ENCODE assay signal across 11 cellular contexts in the genomic region with DNA sequence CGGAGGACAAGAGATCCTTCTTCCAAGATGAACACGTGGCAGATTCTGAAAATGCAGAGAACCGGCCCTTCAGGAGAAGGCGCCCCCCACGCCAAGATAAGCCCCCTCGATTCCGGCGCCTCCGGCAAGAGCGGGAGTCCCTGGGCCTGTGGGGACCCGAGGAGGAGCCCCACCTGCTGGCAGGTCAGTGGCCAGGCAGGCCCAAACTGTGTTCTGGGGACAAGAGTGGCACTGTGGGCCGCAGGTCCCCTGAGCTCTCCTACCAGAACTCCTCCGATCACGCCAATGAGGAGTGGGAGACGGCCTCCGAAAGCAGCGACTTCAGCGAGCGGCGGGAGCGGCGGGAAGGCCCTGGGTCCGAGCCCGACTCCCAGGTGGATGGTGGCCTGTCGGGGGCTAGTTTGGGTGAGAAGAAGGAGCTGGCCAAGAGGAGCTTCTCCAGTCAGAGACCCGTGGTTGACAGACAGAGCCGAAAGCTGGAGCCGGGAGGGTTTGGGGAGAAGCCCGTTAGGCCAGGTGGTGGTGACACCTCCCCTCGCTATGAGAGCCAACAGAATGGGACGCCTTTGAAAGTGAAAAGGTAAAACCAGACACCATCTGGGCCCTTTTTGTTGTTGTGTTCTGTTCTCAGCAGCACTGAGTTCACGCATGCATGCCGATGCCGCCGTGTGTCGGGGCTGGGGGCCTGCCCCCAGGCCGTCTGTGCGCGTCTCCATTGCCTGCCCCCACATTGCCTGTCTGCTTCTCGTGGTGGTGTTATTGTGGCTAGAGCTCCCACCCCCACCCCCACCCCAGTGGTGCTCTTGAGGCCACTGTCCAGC. TPM values are rescaled to one million over a fixed set of nuclear protein-coding genes. Genes with fewer than 3 reads are reported as not detected.
DNase-seq lines count a peak whose midpoint lies in the region; ATAC-seq and TF ChIP-seq lines count a peak whose summit lies in the region.
"Had no signal": no experiment of that assay in that cellular context is flagged by ENCODE, and none has a peak within 500 bp of the region (broad histone marks: within the 10 kb centered on the region; RNA-seq: fewer than 3 reads in every experiment).

No MANE protein-coding gene starts in this region.

- CTCF ChIA-PET in activated CD8-positive, alpha-beta T cell treated with anti-CD3 and anti-CD28 coated beads for 36 hours (lab: Charles Lee) = no interaction called here
- CTCF ChIA-PET in activated CD8-positive, alpha-beta T cell treated with anti-CD3 and anti-CD28 coated beads, Interleukin-2, amount 10 ng/mL, durations not matched to agents 7 days and 5 days (lab: Charles Lee) = interaction anchor here (0.8 to 1.0 kb wide), 2 partner anchors 20 to 24 kb away, joined by 3 read pairs; no protein-coding TSS in a partner anchor

- no peak overlapping the region for H3K4me3 Mint-ChIP-seq in activated CD8-positive, alpha-beta T cell treated with anti-CD3 and anti-CD28 coated beads for 36 hours
- H3K4me3 Mint-ChIP-seq in activated CD8-positive, alpha-beta T cell treated with anti-CD3 and anti-CD28 coated beads, Interleukin-2, amount 10 ng/mL, durations not matched to agents 7 days and 5 days = no peak overlapping the region
- H3K4me3 Mint-ChIP-seq in type B pancreatic cell = no peak overlapping the region
- H3K4me3 Mint-ChIP-seq in activated naive CD8-positive, alpha-beta T cell treated with anti-CD3 and anti-CD28 coated beads for 36 hours = no peak overlapping the region
- H3K4me3 Mint-ChIP-seq: T-cell had no signal

- H3K36me3 Mint-ChIP-seq in activated CD8-positive, alpha-beta T cell treated with anti-CD3 and anti-CD28 coated beads for 36 hours (ENCODE audit: low read depth) = peaks cover 40% of the 10 kb centered on the region
- H3K36me3 Mint-ChIP-seq in activated CD8-positive, alpha-beta T cell treated with anti-CD3 and anti-CD28 coated beads, Interleukin-2, amount 10 ng/mL, durations not matched to agents 7 days and 5 days (ENCODE audit: low read depth) = peaks cover 64% of the 10 kb centered on the region
- peaks cover 26% of the 10 kb centered on the region for H3K36me3 Mint-ChIP-seq in type B pancreatic cell
- H3K36me3 Mint-ChIP-seq in activated naive CD8-positive, alpha-beta T cell treated with anti-CD3 and anti-CD28 coated beads for 36 hours = peaks cover 28% of the 10 kb centered on the region

- H3K9me3 ChIP-seq in ascending aorta (no peaks in the 10 kb centered on the region), right cardiac atrium (ENCODE audit: control insufficient read depth, low read length) (no peaks in the 10 kb centered on the region)

- 82% methylated on average over 40 of the region's 40 CpGs for WGBS in right cardiac atrium

- POLR2A ChIA-PET in activated CD8-positive, alpha-beta T cell treated with anti-CD3 and anti-CD28 coated beads for 36 hours (lab: Charles Lee) = no interaction called here
- POLR2A ChIA-PET in activated CD8-positive, alpha-beta T cell treated with anti-CD3 and anti-CD28 coated beads, Interleukin-2, amount 10 ng/mL, durations not matched to agents 7 days and 5 days (lab: Charles Lee) = interaction anchor here (0.6 kb wide), 1 partner anchor 14 kb away, joined by 3 read pairs; no protein-coding TSS in a partner anchor

- H3K27me3 ChIP-seq in ascending aorta (no peaks in the 10 kb centered on the region), right cardiac atrium (ENCODE audit: control insufficient read depth, insufficient read depth) (no peaks in the 10 kb centered on the region)

- TF ChIP-seq CTCF in activated CD8-positive, alpha-beta T cell treated with anti-CD3 and anti-CD28 coated beads for 36 hours (IDR thresholded peaks at IDR 0.05) = peak; percentile 30
- peak in 2 of 3 experiments; percentile 5 to 41 for TF ChIP-seq CTCF in ascending aorta (IDR thresholded peaks at IDR 0.05)
- peak; percentile 52 for TF ChIP-seq CTCF in type B pancreatic cell (conservative IDR thresholded peaks at IDR 0.05)

- DNase-seq in activated CD8-positive, alpha-beta T cell treated with anti-CD3 and anti-CD28 coated beads for 36 hours = no peak
- no peak for DNase-seq in activated CD8-positive, alpha-beta T cell treated with anti-CD3 and anti-CD28 coated beads, Interleukin-2, amount 10 ng/mL, durations not matched to agents 7 days and 5 days
- DNase-seq in ascending aorta (ENCODE audit: low spot score in 2 of 2) (peak in 1 of 2 donors; percentile 58), right cardiac atrium (no peak), type B pancreatic cell (ENCODE audit: extremely low spot score, unreplicated experiment) (no peak)
- no peak for DNase-seq in activated naive CD8-positive, alpha-beta T cell treated with anti-CD3 and anti-CD28 coated beads for 36 hours
- DNase-seq: activated gamma-delta T cell treated with Interleukin-2 at 50 U/mL for 16 hours, NCI-H146, T-cell had no signal

- no peak overlapping the region for H3K27ac Mint-ChIP-seq in activated CD8-positive, alpha-beta T cell treated with anti-CD3 and anti-CD28 coated beads for 36 hours
- no peak overlapping the region for H3K27ac Mint-ChIP-seq in activated CD8-positive, alpha-beta T cell treated with anti-CD3 and anti-CD28 coated beads, Interleukin-2, amount 10 ng/mL, durations not matched to agents 7 days and 5 days
- no peak overlapping the region for H3K27ac Mint-ChIP-seq in type B pancreatic cell
- no peak overlapping the region for H3K27ac Mint-ChIP-seq in activated naive CD8-positive, alpha-beta T cell treated with anti-CD3 and anti-CD28 coated beads for 36 hours
- H3K27ac Mint-ChIP-seq: T-cell had no signal

- H3K27ac ChIP-seq in ascending aorta (no peak overlapping the region), right cardiac atrium (ENCODE audit: low read length) (peak overlapping the region; percentile 15)

- peaks cover 10% of the 10 kb centered on the region for H3K4me1 Mint-ChIP-seq in activated CD8-positive, alpha-beta T cell treated with anti-CD3 and anti-CD28 coated beads for 36 hours (ENCODE audit: low read depth)
- H3K4me1 Mint-ChIP-seq in activated CD8-positive, alpha-beta T cell treated with anti-CD3 and anti-CD28 coated beads, Interleukin-2, amount 10 ng/mL, durations not matched to agents 7 days and 5 days (ENCODE audit: low read depth) = no peaks in the 10 kb centered on the region
- H3K4me1 Mint-ChIP-seq in type B pancreatic cell (ENCODE audit: unreplicated experiment) = peaks cover 5% of the 10 kb centered on the region
- H3K4me1 Mint-ChIP-seq in activated naive CD8-positive, alpha-beta T cell treated with anti-CD3 and anti-CD28 coated beads for 36 hours = peaks cover 8% of the 10 kb centered on the region

- no peak overlapping the region for H3K4me3 ChIP-seq in ascending aorta
- no peak overlapping the region for H3K4me3 ChIP-seq in right cardiac atrium (ENCODE audit: low read length)

- no peaks in the 10 kb centered on the region for H3K9me3 Mint-ChIP-seq in activated CD8-positive, alpha-beta T cell treated with anti-CD3 and anti-CD28 coated beads for 36 hours
- no peaks in the 10 kb centered on the region for H3K9me3 Mint-ChIP-seq in activated CD8-positive, alpha-beta T cell treated with anti-CD3 and anti-CD28 coated beads, Interleukin-2, amount 10 ng/mL, durations not matched to agents 7 days and 5 days (ENCODE audit: insufficient read depth)
- no peaks in the 10 kb centered on the region for H3K9me3 Mint-ChIP-seq in type B pancreatic cell
- H3K9me3 Mint-ChIP-seq in activated naive CD8-positive, alpha-beta T cell treated with anti-CD3 and anti-CD28 coated beads for 36 hours = no peaks in the 10 kb centered on the region
- H3K9me3 Mint-ChIP-seq: T-cell had no signal

- ATAC-seq in activated CD8-positive, alpha-beta T cell treated with anti-CD3 and anti-CD28 coated beads for 36 hours = no peak
- ATAC-seq in activated CD8-positive, alpha-beta T cell treated with anti-CD3 and anti-CD28 coated beads, Interleukin-2, amount 10 ng/mL, durations not matched to agents 7 days and 5 days = no peak
- peak; percentile 20 to 58 for ATAC-seq in right cardiac atrium
- no peak for ATAC-seq in HG02623 (IDR thresholded peaks at IDR 0.05; ENCODE audit: unreplicated experiment)
- no peak for ATAC-seq in HG02642 (IDR thresholded peaks at IDR 0.05; ENCODE audit: poor library complexity, unreplicated experiment)

- no peaks in the 10 kb centered on the region for H3K4me1 ChIP-seq in ascending aorta
- H3K4me1 ChIP-seq in right cardiac atrium (ENCODE audit: control insufficient read depth, insufficient read depth, low read length) = no peaks in the 10 kb centered on the region

- intact Hi-C loops in activated CD8-positive, alpha-beta T cell treated with anti-CD3 and anti-CD28 coated beads for 36 hours (cut with micrococcal nuclease) = no loop called here
- intact Hi-C loops in ascending aorta (cut with DNase I) = loop anchor here (5.0 kb wide), 1 partner anchor 124 kb away; no protein-coding TSS in a partner anchor
- intact Hi-C loops in right cardiac atrium (cut with DNase I) = loop anchor here in 2 of 4 donors (5.0 to 10.0 kb wide), 2 partner anchors 101 to 104 kb away; no protein-coding TSS in a partner anchor

- peaks cover 91 to 98% of the 10 kb centered on the region in 2 donors for H3K36me3 ChIP-seq in ascending aorta

- no peaks in the 10 kb centered on the region for H3K27me3 Mint-ChIP-seq in activated CD8-positive, alpha-beta T cell treated with anti-CD3 and anti-CD28 coated beads for 36 hours
- no peaks in the 10 kb centered on the region for H3K27me3 Mint-ChIP-seq in activated CD8-positive, alpha-beta T cell treated with anti-CD3 and anti-CD28 coated beads, Interleukin-2, amount 10 ng/mL, durations not matched to agents 7 days and 5 days (ENCODE audit: low read depth)
- no peaks in the 10 kb centered on the region for H3K27me3 Mint-ChIP-seq in type B pancreatic cell
- H3K27me3 Mint-ChIP-seq in activated naive CD8-positive, alpha-beta T cell treated with anti-CD3 and anti-CD28 coated beads for 36 hours = no peaks in the 10 kb centered on the region
- H3K27me3 Mint-ChIP-seq: T-cell had no signal

RNA-seq across cellular contexts. Expression of gene POMT1, which starts 26.6 kb away (rescaled TPM):
- 10 to 100 TPM; 30.2 to 35.9 TPM for total RNA-seq in activated CD8-positive, alpha-beta T cell treated with anti-CD3 and anti-CD28 coated beads for 36 hours
- total RNA-seq in activated CD8-positive, alpha-beta T cell treated with anti-CD3 and anti-CD28 coated beads, Interleukin-2, amount 10 ng/mL, durations not matched to agents 7 days and 5 days = 10 to 100 TPM; 34.4 to 39.2 TPM
- total RNA-seq in ascending aorta (128 TPM), right cardiac atrium (10 to 100 TPM; 17.3 to 21.9 (median 20.4) TPM), type B pancreatic cell (ENCODE audit: low replicate concordance) (48.7 and 55.4 TPM in 2 replicates)
- polyA plus RNA-seq in right cardiac atrium = 18.4 TPM
- total RNA-seq in activated naive CD8-positive, alpha-beta T cell treated with anti-CD3 and anti-CD28 coated beads for 36 hours = 10 to 100 TPM; 19.4 to 21.5 TPM

RNA-seq across cellular contexts. Expression of gene UCK1, which starts 54.9 kb away (rescaled TPM):
- total RNA-seq in activated CD8-positive, alpha-beta T cell treated with anti-CD3 and anti-CD28 coated beads for 36 hours = 10 to 100 TPM; 16.7 to 22.1 TPM
- total RNA-seq in activated CD8-positive, alpha-beta T cell treated with anti-CD3 and anti-CD28 coated beads, Interleukin-2, amount 10 ng/mL, durations not matched to agents 7 days and 5 days = 10 to 100 TPM; 35.8 to 36.6 TPM
- 39.8 TPM for total RNA-seq in ascending aorta
- total RNA-seq in right cardiac atrium = 10 to 100 TPM; 26.1 to 32.0 (median 27.9) TPM
- polyA plus RNA-seq in right cardiac atrium = 31.5 TPM
- 25.9 and 36.8 TPM in 2 replicates for total RNA-seq in type B pancreatic cell (ENCODE audit: low replicate concordance)
- total RNA-seq in activated naive CD8-positive, alpha-beta T cell treated with anti-CD3 and anti-CD28 coated beads for 36 hours = 10 to 100 TPM; 22.1 to 23.0 TPM

Comparison
In these comparisons a context has a peak if more than half of its experiments do, and no peak if none do; other contexts are left out.
1. ATAC-seq: peak in right cardiac atrium (2 of 2); none in activated CD8-positive, alpha-beta T cell treated with anti-CD3 and anti-CD28 coated beads for 36 hours (single experiment), activated CD8-positive, alpha-beta T cell treated with anti-CD3 and anti-CD28 coated beads, Interleukin-2, amount 10 ng/mL, durations not matched to agents 7 days and 5 days (single experiment), HG02623 (single experiment) and HG02642 (single experiment).
2. Peak in every context shown above with its lines, with median percentiles within 50 percentile points of each other: CTCF ChIP-seq.